Comparison of ENCODE assay signal across 16 cellular contexts in genomic region chr2:2707111-2708035, GRCh38.
A peak's percentile ranks its signal among the peaks of the same experiment; 100 is the strongest.
DNase-seq lines count a peak whose midpoint lies in the region; ATAC-seq and TF ChIP-seq lines count a peak whose summit lies in the region.
"Had no signal": no experiment of that assay in that cellular context is flagged by ENCODE, and none has a peak within 500 bp of the region (broad histone marks: within the 10 kb centered on the region; RNA-seq: fewer than 3 reads in every experiment).

No MANE protein-coding gene starts in this region.

- peak overlapping the region; percentile 48 for H3K4me2 ChIP-seq in BLaER1

- peaks cover 6% of the 10 kb centered on the region for H3K4me1 Mint-ChIP-seq in memory B cell
- no peaks in the 10 kb centered on the region for H3K4me1 Mint-ChIP-seq in activated T-helper 17 cell treated with anti-CD3 and anti-CD28 coated beads, Interleukin-2, amount 50 U/mL, for 72 hours

- H3K9ac ChIP-seq in BLaER1 = no peak overlapping the region

- no peak overlapping the region for H3K4me3 ChIP-seq in BLaER1
- no peak overlapping the region for H3K4me3 ChIP-seq in upper lobe of right lung
- H3K4me3 ChIP-seq: esophagus squamous epithelium had no signal

- H3K27ac Mint-ChIP-seq in memory B cell = peak overlapping the region; percentile 26
- no peak overlapping the region for H3K27ac Mint-ChIP-seq in activated T-helper 17 cell treated with anti-CD3 and anti-CD28 coated beads, Interleukin-2, amount 50 U/mL, for 72 hours
- H3K27ac Mint-ChIP-seq: dendritic cell treated with granulocyte-macrophage colony-stimulating factor and Interleukin-4, amounts not matched to agents 40 ng/mL and 50 ng/mL, for 4 days; progenitor cell of endocrine pancreas had no signal

- peak; percentile 55 for ATAC-seq in HG03469 (IDR thresholded peaks at IDR 0.05; ENCODE audit: unreplicated experiment)
- peak; percentile 44 for ATAC-seq in memory B cell (ENCODE audit: low read depth)
- ATAC-seq in upper lobe of right lung = no peak
- ATAC-seq in activated T-helper 17 cell treated with anti-CD3 and anti-CD28 coated beads, Interleukin-2, amount 50 U/mL, for 72 hours (replicated peaks) = no peak
- ATAC-seq: PC-3 had no signal

- H3K9me3 ChIP-seq in BLaER1 = no peaks in the 10 kb centered on the region
- H3K9me3 ChIP-seq in upper lobe of right lung = no peaks in the 10 kb centered on the region
- H3K9me3 ChIP-seq: Caco-2, esophagus squamous epithelium had no signal

- DNase-seq in NCI-H526 treated with DMSO at 0.1 percent for 48 hours (lab: John Stamatoyannopoulos, UW) (peak; percentile 38), memory B cell (ENCODE audit: low spot score in 2 of 2) (no peak), upper lobe of right lung (no peak), ecto neural progenitor cell (ENCODE audit: low spot score) (no peak), NCI-H1417 treated with DMSO at 0.1 percent for 48 hours (lab: John Stamatoyannopoulos, UW) (no peak)
- DNase-seq: activated effector memory CD4-positive, alpha-beta T cell treated with Interleukin-2 at 50 U/mL for 16 hours; Caco-2; esophagus squamous epithelium; GDM1; hippocampal formation; PC-3 had no signal

- intact Hi-C loops in upper lobe of right lung (cut with DNase I) = no loop called here

- H4K20me1 ChIP-seq in BLaER1 = no peaks in the 10 kb centered on the region

- H3K27me3 Mint-ChIP-seq in memory B cell = no peaks in the 10 kb centered on the region
- peaks cover 2% of the 10 kb centered on the region for H3K27me3 Mint-ChIP-seq in activated T-helper 17 cell treated with anti-CD3 and anti-CD28 coated beads, Interleukin-2, amount 50 U/mL, for 72 hours

- H3K4me3 Mint-ChIP-seq in memory B cell = peak overlapping the region; percentile 71
- H3K4me3 Mint-ChIP-seq in activated T-helper 17 cell treated with anti-CD3 and anti-CD28 coated beads, Interleukin-2, amount 50 U/mL, for 72 hours = no peak overlapping the region
- H3K4me3 Mint-ChIP-seq: dendritic cell treated with granulocyte-macrophage colony-stimulating factor and Interleukin-4, amounts not matched to agents 40 ng/mL and 50 ng/mL, for 4 days had no signal

- H3K27ac ChIP-seq in BLaER1 = no peak overlapping the region
- H3K27ac ChIP-seq in upper lobe of right lung = no peak overlapping the region
- H3K27ac ChIP-seq: esophagus squamous epithelium had no signal

- H3K27me3 ChIP-seq in BLaER1 (no peaks in the 10 kb centered on the region), upper lobe of right lung (peaks cover 9% of the 10 kb centered on the region)

- H3K4me1 ChIP-seq in BLaER1 (peaks cover 51% of the 10 kb centered on the region), upper lobe of right lung (no peaks in the 10 kb centered on the region)
- H3K4me1 ChIP-seq: Caco-2, esophagus squamous epithelium had no signal

- no peaks in the 10 kb centered on the region for H3K36me3 ChIP-seq in BLaER1
- H3K36me3 ChIP-seq in upper lobe of right lung = no peaks in the 10 kb centered on the region
- H3K36me3 ChIP-seq: esophagus squamous epithelium had no signal

- no peaks in the 10 kb centered on the region for H3K9me3 Mint-ChIP-seq in memory B cell
- no peaks in the 10 kb centered on the region for H3K9me3 Mint-ChIP-seq in activated T-helper 17 cell treated with anti-CD3 and anti-CD28 coated beads, Interleukin-2, amount 50 U/mL, for 72 hours
- H3K9me3 Mint-ChIP-seq: dendritic cell treated with granulocyte-macrophage colony-stimulating factor and Interleukin-4, amounts not matched to agents 40 ng/mL and 50 ng/mL, for 4 days had no signal

- no peak for TF ChIP-seq CTCF in upper lobe of right lung (IDR thresholded peaks at IDR 0.05)

- H3K36me3 Mint-ChIP-seq in memory B cell = no peaks in the 10 kb centered on the region
- H3K36me3 Mint-ChIP-seq in activated T-helper 17 cell treated with anti-CD3 and anti-CD28 coated beads, Interleukin-2, amount 50 U/mL, for 72 hours (ENCODE audit: low read depth) = no peaks in the 10 kb centered on the region

Comparison
In these comparisons a context has a peak if more than half of its experiments do, and no peak if none do; other contexts are left out.
1. ATAC-seq: peak in HG03469 (single experiment) and memory B cell (single experiment); none in upper lobe of right lung (single experiment) and activated T-helper 17 cell treated with anti-CD3 and anti-CD28 coated beads, Interleukin-2, amount 50 U/mL, for 72 hours (single experiment).